Comparison of ENCODE assay signal across 9 cellular contexts in genomic region chr22:42646569-42647525, GRCh38. TPM values are rescaled to one million over a fixed set of nuclear protein-coding genes. Genes with fewer than 3 reads are reported as not detected.
DNase-seq lines count a peak whose midpoint lies in the region; ATAC-seq and TF ChIP-seq lines count a peak whose summit lies in the region.
"Had no signal": no experiment of that assay in that cellular context is flagged by ENCODE, and none has a peak within 500 bp of the region (broad histone marks: within the 10 kb centered on the region; RNA-seq: fewer than 3 reads in every experiment).

No MANE protein-coding gene starts in this region.

- peak overlapping the region in 1 of 3 donors; percentile 84 for H3K27ac Mint-ChIP-seq in CD4-positive, CD25-positive, alpha-beta regulatory T cell

- H4K8ac ChIP-seq in neuronal stem cell (ENCODE audit: low read depth, low read length) = no peak overlapping the region

- no peak overlapping the region for H3K27ac ChIP-seq in CD4-positive, CD25-positive, alpha-beta regulatory T cell (ENCODE audit: insufficient read depth, low read length, poor library complexity, severe bottlenecking)
- H3K27ac ChIP-seq in esophagus squamous epithelium (peak overlapping the region; percentile 88 to 98 (median 93)), neuronal stem cell (replicated peaks; ENCODE audit: low read length) (no peak overlapping the region)
- H3K27ac ChIP-seq: parathyroid adenoma had no signal

- no peaks in the 10 kb centered on the region for H3K9me3 ChIP-seq in CD4-positive, CD25-positive, alpha-beta regulatory T cell (ENCODE audit: control insufficient read depth in 2 of 2, low read length in 2 of 2)
- H3K9me3 ChIP-seq in esophagus squamous epithelium (no peaks in the 10 kb centered on the region), neuronal stem cell (replicated peaks in 1 of 2; ENCODE audit: control insufficient read depth in 2 of 2, insufficient read depth in 1 of 2, low read depth in 1 of 2, low read length in 2 of 2) (no peaks in the 10 kb centered on the region)

- H2BK5ac ChIP-seq in neuronal stem cell (ENCODE audit: low read length) = peak overlapping the region; percentile 24

- intact Hi-C loops in esophagus squamous epithelium (cut with DNase I) = no loop called here
- intact Hi-C loops in posterior cingulate gyrus (cut with DNase I) = no loop called here

- no peak overlapping the region for H3K18ac ChIP-seq in neuronal stem cell (ENCODE audit: low read length)

- no peak overlapping the region for H3K9ac ChIP-seq in neuronal stem cell (ENCODE audit: low read depth, low read length, poor library complexity)
- H3K9ac ChIP-seq: parathyroid adenoma had no signal

- no peak overlapping the region for H4K91ac ChIP-seq in neuronal stem cell (ENCODE audit: low read depth, low read length, poor library complexity)

- 26 to 27% methylated on average over 3 to 6 of the region's 16 CpGs for WGBS in esophagus squamous epithelium, 2 donors
- WGBS in neuronal stem cell (ENCODE audit: extremely low coverage in 2 of 2, insufficient read length in 2 of 2, insufficient replicate concordance in 1 of 2), 2 donors = no CpG with 5 or more reads among the region's 16 CpGs

- H3K79me1 ChIP-seq in neuronal stem cell (ENCODE audit: low read depth, low read length) = peaks cover 28% of the 10 kb centered on the region

- H3K4me3 Mint-ChIP-seq in CD4-positive, CD25-positive, alpha-beta regulatory T cell = peak overlapping the region; percentile 88 to 99 (median 99)

- TF ChIP-seq CTCF in esophagus squamous epithelium (IDR thresholded peaks at IDR 0.05) = no peak

- no peaks in the 10 kb centered on the region for H3K36me3 Mint-ChIP-seq in CD4-positive, CD25-positive, alpha-beta regulatory T cell

- no peak overlapping the region for H3K14ac ChIP-seq in neuronal stem cell (ENCODE audit: low read length)

- H2AK5ac ChIP-seq in neuronal stem cell (ENCODE audit: low read depth, low read length) = no peak overlapping the region

- no peak overlapping the region for H2BK120ac ChIP-seq in neuronal stem cell (ENCODE audit: low read depth, low read length)

- no peak overlapping the region for H3K4me2 ChIP-seq in neuronal stem cell (ENCODE audit: insufficient read depth, low read length, poor library complexity, severe bottlenecking)

- no peaks in the 10 kb centered on the region for H3K36me3 ChIP-seq in CD4-positive, CD25-positive, alpha-beta regulatory T cell (ENCODE audit: control insufficient read depth, insufficient read depth, low read length)
- H3K36me3 ChIP-seq in esophagus squamous epithelium (no peaks in the 10 kb centered on the region), neuronal stem cell (replicated peaks in 1 of 2; ENCODE audit: control insufficient read depth in 2 of 2, insufficient read depth in 2 of 2, low read length in 2 of 2) (peaks cover 2 to 5% of the 10 kb centered on the region in 2 donors)

- no peak for TF ChIP-seq POLR2A in esophagus squamous epithelium (IDR thresholded peaks at IDR 0.05)

- H3K4me3 ChIP-seq in CD4-positive, CD25-positive, alpha-beta regulatory T cell (ENCODE audit: low read depth, low read length) = no peak overlapping the region
- H3K4me3 ChIP-seq in esophagus squamous epithelium (peak overlapping the region in 3 of 4 donors; percentile 24 to 59 (median 26)), neuronal stem cell (ENCODE audit: low read length in 2 of 2) (no peak overlapping the region)

- no peak for DNase-seq in CD4-positive, CD25-positive, alpha-beta regulatory T cell
- DNase-seq in OCI-M1 (lab: John Stamatoyannopoulos, UW) (peak; percentile 34), esophagus squamous epithelium (lab: John Stamatoyannopoulos, UW) (no peak), neuronal stem cell (ENCODE audit: low spot score) (no peak), posterior cingulate gyrus (no peak), 8988T (no peak), NCI-H2107 treated with DMSO at 0.1 percent for 48 hours (lab: John Stamatoyannopoulos, UW; ENCODE audit: unreplicated experiment) (no peak)

- H2AFZ ChIP-seq in neuronal stem cell (ENCODE audit: low read length) = no peak overlapping the region
- H2AFZ ChIP-seq: parathyroid adenoma had no signal

- no peak for ATAC-seq in CD4-positive, CD25-positive, alpha-beta regulatory T cell (ENCODE audit: low read depth in 2 of 2)
- no peak for ATAC-seq in HG03175 (IDR thresholded peaks at IDR 0.05; ENCODE audit: unreplicated experiment)

- H3K23ac ChIP-seq in neuronal stem cell (ENCODE audit: low read depth, low read length, poor library complexity) = peak overlapping the region; percentile 12

- no peak overlapping the region for H2BK12ac ChIP-seq in neuronal stem cell (ENCODE audit: low read length)

- H3K9me3 Mint-ChIP-seq in CD4-positive, CD25-positive, alpha-beta regulatory T cell = no peaks in the 10 kb centered on the region

- H3K27me3 ChIP-seq in CD4-positive, CD25-positive, alpha-beta regulatory T cell (ENCODE audit: control insufficient read depth, insufficient read depth, low read length) = no peaks in the 10 kb centered on the region
- no peaks in the 10 kb centered on the region for H3K27me3 ChIP-seq in esophagus squamous epithelium
- H3K27me3 ChIP-seq in neuronal stem cell (ENCODE audit: control insufficient read depth in 3 of 3, insufficient read depth in 3 of 3, low read depth in 1 of 3, low read length in 3 of 3) = no peaks in the 10 kb centered on the region

- no peak overlapping the region for H3K4ac ChIP-seq in neuronal stem cell (ENCODE audit: low read length)

- no peak overlapping the region for H2BK15ac ChIP-seq in neuronal stem cell (ENCODE audit: low read length)

- H3K27me3 Mint-ChIP-seq in CD4-positive, CD25-positive, alpha-beta regulatory T cell = peaks cover 4% of the 10 kb centered on the region

- H3K4me1 Mint-ChIP-seq in CD4-positive, CD25-positive, alpha-beta regulatory T cell = peaks cover 0 to 51% (median 12%) of the 10 kb centered on the region in 4 donors

- H3K4me1 ChIP-seq in CD4-positive, CD25-positive, alpha-beta regulatory T cell (ENCODE audit: control insufficient read depth, insufficient read depth, low read length, poor library complexity, severe bottlenecking) = peaks cover 23% of the 10 kb centered on the region
- peaks cover 46 to 75% (median 61%) of the 10 kb centered on the region in 3 donors for H3K4me1 ChIP-seq in esophagus squamous epithelium
- H3K4me1 ChIP-seq in neuronal stem cell (ENCODE audit: control insufficient read depth in 2 of 2, insufficient read depth in 1 of 2, low read depth in 1 of 2, low read length in 2 of 2) = peaks cover 10 to 16% of the 10 kb centered on the region in 2 donors
- H3K4me1 ChIP-seq: parathyroid adenoma had no signal

RNA-seq across cellular contexts. Expression of gene CYB5R3, which starts 2.3 kb away (rescaled TPM):
- 56.3 TPM for total RNA-seq in CD4-positive, CD25-positive, alpha-beta regulatory T cell
- 10 to 100 TPM; 46.6 to 56.3 (median 54.4) TPM for polyA plus RNA-seq in CD4-positive, CD25-positive, alpha-beta regulatory T cell
- total RNA-seq in esophagus squamous epithelium = 10 to 100 TPM; 49.5 to 81.6 (median 71.7) TPM
- polyA plus RNA-seq in neuronal stem cell (2013, experiment 1 of 2) = 108 TPM
- polyA plus RNA-seq in neuronal stem cell (2013, experiment 2 of 2) = 107 TPM

RNA-seq across cellular contexts. Expression of gene ATP5MGL, which starts 6.4 kb away (rescaled TPM):
- total RNA-seq in CD4-positive, CD25-positive, alpha-beta regulatory T cell = 4.6 TPM
- 1 to 10 TPM in 1 of 4 donors, under 1 TPM in 3; 0.67 to 1.3 (median 0.97) TPM for polyA plus RNA-seq in CD4-positive, CD25-positive, alpha-beta regulatory T cell
- under 1 TPM in 1 of 4 donors, not detected in 3; 0.76 TPM for total RNA-seq in esophagus squamous epithelium
- not detected for polyA plus RNA-seq in neuronal stem cell (2013, experiment 1 of 2)
- not detected for polyA plus RNA-seq in neuronal stem cell (2013, experiment 2 of 2)

RNA-seq across cellular contexts. Expression of gene POLDIP3, which starts 32.2 kb away (rescaled TPM):
- 81.0 TPM for total RNA-seq in CD4-positive, CD25-positive, alpha-beta regulatory T cell
- polyA plus RNA-seq in CD4-positive, CD25-positive, alpha-beta regulatory T cell = 10 to 100 TPM; 63.7 to 79.7 (median 70.7) TPM
- 10 to 100 TPM; 23.3 to 33.0 (median 28.0) TPM for total RNA-seq in esophagus squamous epithelium
- 68.6 TPM for polyA plus RNA-seq in neuronal stem cell (2013, experiment 1 of 2)
- polyA plus RNA-seq in neuronal stem cell (2013, experiment 2 of 2) = 69.9 TPM

Comparison
In these comparisons a context has a peak if more than half of its experiments do, and no peak if none do; other contexts are left out.
1. H3K27ac ChIP-seq: peak in esophagus squamous epithelium (4 of 4); none in CD4-positive, CD25-positive, alpha-beta regulatory T cell (single experiment) and neuronal stem cell (single experiment).
2. H3K4me3 ChIP-seq: peak in esophagus squamous epithelium (3 of 4); none in CD4-positive, CD25-positive, alpha-beta regulatory T cell (single experiment) and neuronal stem cell (0 of 2).